ENCODE assay signal across 8 cellular contexts in the genomic region with DNA sequence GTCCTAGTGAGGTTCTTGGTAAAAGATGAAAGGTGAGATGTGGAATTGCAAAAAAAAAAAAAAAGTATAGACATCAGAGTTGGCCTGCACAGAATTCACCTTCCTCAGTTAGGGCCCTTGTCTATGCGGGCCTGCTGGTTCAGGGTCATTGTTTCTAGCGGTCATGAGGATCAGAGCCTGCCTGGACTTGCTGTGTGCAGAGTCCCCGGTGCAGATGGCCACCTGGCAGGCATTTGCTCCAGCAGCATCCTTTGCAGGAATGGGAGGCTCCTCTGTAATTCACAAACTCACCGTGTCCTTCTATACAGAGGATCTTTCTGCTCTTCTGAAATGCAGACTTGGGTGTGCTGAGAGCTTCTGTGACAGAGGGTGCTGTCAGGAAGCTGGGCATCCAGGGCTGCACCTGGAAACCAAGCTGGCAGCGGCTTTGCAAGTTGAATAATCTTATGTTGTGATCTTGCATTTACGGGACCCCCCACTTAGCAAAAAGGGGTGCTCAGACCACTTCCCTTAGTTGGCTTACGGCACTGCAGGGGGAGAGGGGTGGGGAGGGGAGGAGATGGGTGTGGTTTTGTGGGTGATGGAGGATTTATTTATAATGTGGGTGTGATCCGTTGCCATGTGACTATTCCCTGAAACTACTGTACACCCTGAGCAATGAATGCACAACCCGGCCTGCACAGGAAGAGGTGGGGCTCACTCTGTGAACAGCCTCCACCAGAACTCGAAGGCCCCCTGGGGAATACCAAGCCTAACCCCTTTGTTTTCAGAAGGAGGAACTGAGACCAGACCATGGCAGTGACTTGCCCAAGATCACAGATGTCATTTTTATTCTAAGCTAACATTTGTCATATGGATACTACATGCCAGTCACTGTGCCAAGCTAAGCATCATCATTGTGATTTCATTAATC.
DNase-seq lines count a peak whose midpoint lies in the region; ATAC-seq and TF ChIP-seq lines count a peak whose summit lies in the region.

No MANE protein-coding gene starts in this region.

- no peak for TF ChIP-seq CTCF in GM10266 (IDR thresholded peaks at IDR 0.05; ENCODE audit: control insufficient read depth, insufficient read depth, low read depth, missing control alignments)
- TF ChIP-seq CTCF in activated B cell treated with CpG ODN at 0.5 μM for 24 hours (IDR thresholded peaks at IDR 0.05): no peak
- TF ChIP-seq CTCF in stomach (IDR thresholded peaks at IDR 0.05): no peak

- H3K27ac ChIP-seq in stomach: no peak overlapping the region

- CTCF ChIA-PET in activated B cell treated with CpG ODN at 0.5 μM for 24 hours (lab: Charles Lee): interaction anchor here (0.5 to 10.1 kb wide), 8 partner anchors 12 to 209 kb away, joined by 3 to 325 read pairs (median 6); no protein-coding TSS in a partner anchor

- peak; percentile 81 for DNase-seq in GM10266 (ENCODE audit: extremely low spot score)
- DNase-seq in Jurkat, Clone E6-1 (ENCODE audit: low read depth, low spot score): peak; percentile 96
- peak; percentile 67 for DNase-seq in activated B cell treated with CpG ODN at 0.5 μM for 24 hours
- DNase-seq in left cardiac atrium: peak; percentile 20
- DNase-seq in stomach: peak; percentile 31
- DNase-seq in 8988T: no peak
- DNase-seq in AG08395 (ENCODE audit: low spot score): no peak

- intact Hi-C loops in activated B cell treated with CpG ODN at 0.5 μM for 24 hours (cut with micrococcal nuclease) (loop anchor here (1.0 to 5.0 kb wide), 6 partner anchors 22 to 344 kb away; no protein-coding TSS in a partner anchor), left cardiac atrium (cut with DNase I) (loop anchor here (5.0 to 10.0 kb wide), 3 partner anchors 209 to 277 kb away; no protein-coding TSS in a partner anchor), stomach (cut with DNase I; ENCODE audit: low total_unique reads) (no loop called here)

- TF ChIP-seq EP300 in stomach (IDR thresholded peaks at IDR 0.05): no peak

- H3K4me3 Mint-ChIP-seq in activated B cell treated with CpG ODN at 0.5 μM for 24 hours: peak overlapping the region; percentile 73

- no peaks in the 10 kb centered on the region for H3K27me3 ChIP-seq in stomach

- peaks cover 12% of the 10 kb centered on the region for H3K36me3 Mint-ChIP-seq in activated B cell treated with CpG ODN at 0.5 μM for 24 hours (ENCODE audit: low read depth)

- H3K4me3 ChIP-seq in Jurkat, Clone E6-1 (ENCODE audit: low read length): peak overlapping the region; percentile 19
- H3K4me3 ChIP-seq in stomach: no peak overlapping the region

- H3K9me3 Mint-ChIP-seq in activated B cell treated with CpG ODN at 0.5 μM for 24 hours: no peaks in the 10 kb centered on the region

- 36 to 51% (median 41%) methylated on average over 10 of the region's 10 CpGs for WGBS in stomach, 5 donors

- POLR2A ChIA-PET in activated B cell treated with CpG ODN at 0.5 μM for 24 hours (lab: Charles Lee): interaction anchor here (0.5 to 2.7 kb wide), 21 partner anchors 25 to 227 kb away, joined by 3 to 11 read pairs (median 4); no protein-coding TSS in a partner anchor

- no peaks in the 10 kb centered on the region for H3K27me3 Mint-ChIP-seq in activated B cell treated with CpG ODN at 0.5 μM for 24 hours

- H3K27ac Mint-ChIP-seq in activated B cell treated with CpG ODN at 0.5 μM for 24 hours: peak overlapping the region; percentile 92

- H3K4me1 Mint-ChIP-seq in activated B cell treated with CpG ODN at 0.5 μM for 24 hours: peaks cover 94% of the 10 kb centered on the region

- peak; percentile 90 for ATAC-seq in GM21447 (IDR thresholded peaks at IDR 0.05; ENCODE audit: unreplicated experiment)
- peak; percentile 97 for ATAC-seq in activated B cell treated with CpG ODN at 0.5 μM for 24 hours (ENCODE audit: low read depth)
- ATAC-seq in left cardiac atrium: peak in 1 of 2 donors; percentile 49

- no peaks in the 10 kb centered on the region for H3K9me3 ChIP-seq in stomach

- no peaks in the 10 kb centered on the region for H3K36me3 ChIP-seq in stomach

- H3K4me1 ChIP-seq in stomach: peaks cover 0 to 19% (median 10%) of the 10 kb centered on the region in 4 donors

- TF ChIP-seq POLR2A in stomach (IDR thresholded peaks at IDR 0.05): no peak

Comparison
In these comparisons a context has a peak if more than half of its experiments do, and no peak if none do; other contexts are left out.
1. DNase-seq: peak in GM10266 (single experiment), Jurkat, Clone E6-1 (single experiment), activated B cell treated with CpG ODN at 0.5 μM for 24 hours (single experiment), left cardiac atrium (single experiment) and stomach (single experiment); none in 8988T (single experiment) and AG08395 (single experiment).